23 cellular contexts compared by ENCODE assay signal in genomic region chr5:170846416-170846815, GRCh38. TPM values are rescaled to one million over a fixed set of nuclear protein-coding genes. Genes with fewer than 3 reads are reported as not detected.
"Had no signal": no experiment of that assay in that cellular context is flagged by ENCODE, and none has a peak within 500 bp of the region (broad histone marks: within the 10 kb centered on the region; RNA-seq: fewer than 3 reads in every experiment).

No MANE protein-coding gene starts in this region.

- H3K27me3 ChIP-seq: ascending aorta, colonic mucosa, foreskin keratinocyte, hepatocyte, left lung, testis, uterus had no signal

- H3K36me3 Mint-ChIP-seq: activated naive CD4-positive, alpha-beta T cell treated with anti-CD3 and anti-CD28 coated beads, Interleukin-2, amount 50 U/mL, for 72 hours; immature natural killer cell; natural killer cell had no signal

- H3K36me3 ChIP-seq: adrenal gland, ascending aorta, colonic mucosa, left lung, spleen, uterus had no signal

- H3K4me3 ChIP-seq: adrenal gland, ascending aorta, colonic mucosa, hepatocyte, left lung, spleen, testis, uterus had no signal

- H3K27ac Mint-ChIP-seq: activated CD8-positive, alpha-beta T cell treated with anti-CD3 and anti-CD28 coated beads, Interleukin-2, amount 10 ng/mL, durations not matched to agents 7 days and 5 days; activated naive CD4-positive, alpha-beta T cell treated with anti-CD3 and anti-CD28 coated beads, Interleukin-2, amount 50 U/mL, for 72 hours; activated T-helper 1 cell treated with anti-CD3 and anti-CD28 coated beads, Interleukin-12 subunit alpha, Interleukin-12 subunit beta, Interleukin-2, Interleukin-4 antibody, amounts not matched to agents 30 ng/mL and 10 ng/mL and 1 ng/mL, durations not matched to agents 14 hours and 24 hours and 36 hours; immature natural killer cell; natural killer cell had no signal

- H3K79me2 ChIP-seq: hepatocyte had no signal

- H3K27ac ChIP-seq: adrenal gland, ascending aorta, colonic mucosa, foreskin keratinocyte, hepatocyte, left lung, spleen, testis, uterus had no signal

- H3K4me3 Mint-ChIP-seq: activated CD8-positive, alpha-beta T cell treated with anti-CD3 and anti-CD28 coated beads, Interleukin-2, amount 10 ng/mL, durations not matched to agents 7 days and 5 days; activated T-helper 1 cell treated with anti-CD3 and anti-CD28 coated beads, Interleukin-12 subunit alpha, Interleukin-12 subunit beta, Interleukin-2, Interleukin-4 antibody, amounts not matched to agents 30 ng/mL and 10 ng/mL and 1 ng/mL, durations not matched to agents 14 hours and 24 hours and 36 hours; central memory CD8-positive, alpha-beta T cell; immature natural killer cell; natural killer cell had no signal

- ATAC-seq: activated CD8-positive, alpha-beta T cell treated with anti-CD3 and anti-CD28 coated beads, Interleukin-2, amount 10 ng/mL, durations not matched to agents 7 days and 5 days; activated naive CD4-positive, alpha-beta T cell treated with anti-CD3 and anti-CD28 coated beads, Interleukin-2, amount 50 U/mL, for 72 hours; foreskin keratinocyte; left lung; natural killer cell had no signal

- H3K27me3 Mint-ChIP-seq: central memory CD8-positive, alpha-beta T cell had no signal

- H3K9me3 ChIP-seq: adrenal gland, ascending aorta, colonic mucosa, left lung, spleen, testis, uterus had no signal

- H2AFZ ChIP-seq: hepatocyte had no signal

- H3K4me1 Mint-ChIP-seq: central memory CD8-positive, alpha-beta T cell; immature natural killer cell; natural killer cell had no signal

- H3K4me1 ChIP-seq: adrenal gland, ascending aorta, colonic mucosa, foreskin keratinocyte, left lung, spleen, testis, uterus had no signal

- DNase-seq: activated CD4-positive, alpha-beta T cell treated with anti-CD3 and anti-CD28 coated beads for 1 hour; activated CD4-positive, alpha-beta T cell treated with anti-CD3 and anti-CD28 coated beads, Interleukin-2, amount 50 U/mL, for 1 hour; activated CD8-positive, alpha-beta T cell treated with anti-CD3 and anti-CD28 coated beads, Interleukin-2, amount 10 ng/mL, durations not matched to agents 7 days and 5 days; adrenal gland; colonic mucosa; foreskin keratinocyte; immature natural killer cell; kidney glomerular epithelial cell; left lung; midbrain; natural killer cell; retina; spleen; stimulated activated CD4-positive, alpha-beta T cell treated with anti-CD3 and anti-CD28 coated beads, Interleukin-4, amount 100 ng/mL, for 1 hour; stimulated activated naive CD4-positive, alpha-beta T cell; testis; trophoblast cell; uterus had no signal

- H3K4me2 ChIP-seq: hepatocyte had no signal

- H3K9me3 Mint-ChIP-seq: activated naive CD4-positive, alpha-beta T cell treated with anti-CD3 and anti-CD28 coated beads, Interleukin-2, amount 50 U/mL, for 72 hours; activated T-helper 1 cell treated with anti-CD3 and anti-CD28 coated beads, Interleukin-12 subunit alpha, Interleukin-12 subunit beta, Interleukin-2, Interleukin-4 antibody, amounts not matched to agents 30 ng/mL and 10 ng/mL and 1 ng/mL, durations not matched to agents 14 hours and 24 hours and 36 hours; central memory CD8-positive, alpha-beta T cell; immature natural killer cell had no signal

RNA-seq across cellular contexts. Expression of gene RANBP17, which starts 15.4 kb away (rescaled TPM):
- total RNA-seq: activated naive CD4-positive, alpha-beta T cell treated with anti-CD3 and anti-CD28 coated beads, Interleukin-2, amount 50 U/mL, for 72 hours; activated T-helper 1 cell treated with anti-CD3 and anti-CD28 coated beads, Interleukin-12 subunit alpha, Interleukin-12 subunit beta, Interleukin-2, Interleukin-4 antibody, amounts not matched to agents 30 ng/mL and 10 ng/mL and 1 ng/mL, durations not matched to agents 14 hours and 24 hours and 36 hours had no signal
